ENCODE assay signal across 11 cellular contexts in the genomic region with DNA sequence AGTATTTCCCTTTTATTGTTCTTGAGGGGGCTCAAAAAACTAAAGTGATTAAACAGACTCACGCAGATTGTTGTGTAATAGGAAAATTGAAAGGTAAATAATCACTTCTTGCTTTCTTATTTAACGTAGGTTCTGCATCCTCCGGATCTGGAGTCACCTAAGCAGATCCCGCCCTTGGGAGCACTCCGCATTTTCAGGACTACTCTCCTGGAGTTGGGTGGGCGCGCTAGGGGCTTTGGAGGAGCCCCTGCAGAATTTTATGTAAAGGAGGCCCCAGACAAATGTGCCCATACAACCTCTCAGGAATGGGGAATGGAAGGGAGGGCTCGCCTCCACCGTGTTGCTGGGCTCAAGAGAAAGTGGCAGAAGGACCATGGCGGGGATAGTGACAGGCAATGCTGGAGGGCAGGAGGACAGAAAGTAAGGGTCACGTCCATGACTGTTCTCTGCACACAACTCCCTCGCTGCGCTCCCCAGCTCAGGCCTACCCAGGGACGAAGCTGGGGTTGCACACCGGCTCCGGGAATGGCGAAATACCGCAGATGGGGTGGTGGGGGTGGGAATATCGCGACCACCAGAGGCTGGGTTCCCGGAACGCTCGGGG. TPM values are rescaled to one million over a fixed set of nuclear protein-coding genes. Genes with fewer than 3 reads are reported as not detected.
DNase-seq lines count a peak whose midpoint lies in the region; ATAC-seq and FAIRE-seq lines count a peak whose summit lies in the region.
"Had no signal": no experiment of that assay in that cellular context is flagged by ENCODE, and none has a peak within 500 bp of the region (broad histone marks: within the 10 kb centered on the region; RNA-seq: fewer than 3 reads in every experiment).

No MANE protein-coding gene starts in this region.

- H3K9me3 Mint-ChIP-seq in memory B cell = no peaks in the 10 kb centered on the region

- peaks cover 83% of the 10 kb centered on the region for H3K27me3 ChIP-seq in ectodermal cell (ENCODE audit: control insufficient read depth, insufficient read depth, low read length, poor library complexity, severe bottlenecking)

- H3K9me3 ChIP-seq in ectodermal cell (ENCODE audit: control insufficient read depth, low read length) = no peaks in the 10 kb centered on the region

- DNase-seq in DMS53 (lab: John Stamatoyannopoulos, UW) (peak; percentile 55), DMS53 treated with DMSO at 0.1 percent for 48 hours (lab: John Stamatoyannopoulos, UW; ENCODE audit: unreplicated experiment) (no peak), memory B cell (ENCODE audit: low spot score in 2 of 2) (no peak), HK-2 (ENCODE audit: unreplicated experiment) (no peak), frontal cortex (ENCODE audit: low spot score in 2 of 2) (no peak)

- H3K4me1 Mint-ChIP-seq in memory B cell = peaks cover 6% of the 10 kb centered on the region

- no peaks in the 10 kb centered on the region for H3K36me3 Mint-ChIP-seq in memory B cell

- no peak for ATAC-seq in memory B cell (ENCODE audit: low read depth)
- ATAC-seq in GM18520 (IDR thresholded peaks at IDR 0.05; ENCODE audit: unreplicated experiment) = no peak

- H3K4me3 ChIP-seq in ectodermal cell (ENCODE audit: insufficient read depth, low read depth, low read length) = peak overlapping the region; percentile 23

- H3K27ac Mint-ChIP-seq in memory B cell = no peak overlapping the region

- H3K4me1 ChIP-seq in ectodermal cell (ENCODE audit: control insufficient read depth, insufficient read depth, low read length) = peaks cover 14% of the 10 kb centered on the region

- no peak for FAIRE-seq in frontal cortex (lab: Jason Lieb, UNC)

- H3K27ac ChIP-seq in ectodermal cell (ENCODE audit: insufficient read depth, low read depth, low read length, poor library complexity, severe bottlenecking) = no peak overlapping the region
- H3K27ac ChIP-seq in temporal lobe (ENCODE audit: low read depth, low read length) = peak overlapping the region; percentile 7
- H3K27ac ChIP-seq: 22Rv1 had no signal

- H3K36me3 ChIP-seq in ectodermal cell (ENCODE audit: control insufficient read depth, insufficient read depth, low read length) = no peaks in the 10 kb centered on the region

- 21 to 28% methylated on average over 23 of the region's 23 CpGs for WGBS in ectodermal cell, 2 experiments

- peak overlapping the region; percentile 64 for H3K4me3 Mint-ChIP-seq in memory B cell

- H3K27me3 Mint-ChIP-seq in memory B cell = peaks cover 12% of the 10 kb centered on the region

RNA-seq across cellular contexts. Expression of a gene that starts 8.3 kb away (rescaled TPM):
- polyA plus RNA-seq in ectodermal cell (2013, experiment 1 of 4) = 24.8 TPM
- 3.4 TPM for polyA plus RNA-seq in ectodermal cell (2013, experiment 2 of 4)
- polyA plus RNA-seq in ectodermal cell (2013, experiment 3 of 4) = 10.2 TPM
- polyA plus RNA-seq in ectodermal cell (2013, experiment 4 of 4) = 11.5 TPM
- 4.2 TPM for total RNA-seq in temporal lobe
- total RNA-seq in frontal cortex = 1.6 TPM

RNA-seq across cellular contexts. Expression of a gene that starts 8.9 kb away (rescaled TPM):
- polyA plus RNA-seq in ectodermal cell (2013, experiment 1 of 4) = 8.1 TPM
- polyA plus RNA-seq in ectodermal cell (2013, experiment 2 of 4) = 1.0 TPM
- polyA plus RNA-seq in ectodermal cell (2013, experiment 3 of 4) = 1.8 TPM
- polyA plus RNA-seq in ectodermal cell (2013, experiment 4 of 4) = 5.6 TPM
- 5.4 TPM for total RNA-seq in temporal lobe
- total RNA-seq in frontal cortex = 5.7 TPM

RNA-seq across cellular contexts. Expression of a gene that starts 15.7 kb away (rescaled TPM):
- polyA plus RNA-seq in ectodermal cell (2013, experiment 1 of 4) = 0.89 TPM
- polyA plus RNA-seq in ectodermal cell (2013, experiment 2 of 4) = not detected
- not detected for polyA plus RNA-seq in ectodermal cell (2013, experiment 3 of 4)
- polyA plus RNA-seq in ectodermal cell (2013, experiment 4 of 4) = 1.4 TPM
- total RNA-seq in temporal lobe = 0.74 TPM
- not detected for total RNA-seq in frontal cortex

RNA-seq across cellular contexts. Expression of a gene that starts 21.8 kb away (rescaled TPM):
- not detected for polyA plus RNA-seq in ectodermal cell (2013, experiment 1 of 4)
- not detected for polyA plus RNA-seq in ectodermal cell (2013, experiment 2 of 4)
- polyA plus RNA-seq in ectodermal cell (2013, experiment 3 of 4) = not detected
- polyA plus RNA-seq in ectodermal cell (2013, experiment 4 of 4) = not detected
- not detected for total RNA-seq in temporal lobe
- not detected for total RNA-seq in frontal cortex

RNA-seq across cellular contexts. Expression of a gene that starts 27.4 kb away (rescaled TPM):
- not detected for polyA plus RNA-seq in ectodermal cell (2013, experiment 1 of 4)
- not detected for polyA plus RNA-seq in ectodermal cell (2013, experiment 2 of 4)
- not detected for polyA plus RNA-seq in ectodermal cell (2013, experiment 3 of 4)
- polyA plus RNA-seq in ectodermal cell (2013, experiment 4 of 4) = not detected
- 12.8 TPM for total RNA-seq in temporal lobe
- total RNA-seq in frontal cortex = 7.3 TPM
- total RNA-seq: pulmonary artery endothelial cell, RPMI7951 had no signal
